In the genomic region with DNA sequence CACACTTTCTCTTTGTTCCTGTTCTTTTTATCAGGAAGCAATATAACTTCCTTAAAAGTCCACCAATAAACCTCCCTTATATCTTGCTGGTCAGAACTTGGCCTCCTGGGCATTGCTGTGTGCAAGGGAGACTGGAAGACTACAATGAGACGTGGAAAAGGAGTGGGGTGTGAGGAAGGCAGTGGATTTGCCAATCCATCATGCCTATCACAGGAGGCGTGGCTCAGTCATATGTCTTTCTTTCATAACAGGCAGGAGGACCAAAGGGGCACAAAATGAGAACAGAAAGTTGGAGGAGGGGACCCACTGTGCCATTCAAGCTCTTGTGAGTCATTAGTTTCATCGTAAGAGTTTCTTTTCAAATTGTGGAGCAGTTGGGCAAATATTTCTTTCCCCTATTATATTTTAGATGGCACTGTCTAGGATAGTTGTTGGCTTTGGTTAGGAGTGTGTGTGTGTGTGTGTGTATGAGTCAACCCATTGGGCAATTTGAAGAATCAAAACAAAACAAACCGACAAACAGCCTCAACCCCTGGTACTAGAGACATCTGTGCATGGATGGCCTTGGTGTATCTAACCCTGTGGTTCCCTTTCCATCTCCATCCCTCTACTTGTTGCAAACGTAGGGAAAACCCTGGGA, we compare ENCODE assay signal across 28 cellular contexts.
DNase-seq lines count a peak whose midpoint lies in the region; FAIRE-seq and TF ChIP-seq lines count a peak whose summit lies in the region.
"Had no signal": no experiment of that assay in that cellular context is flagged by ENCODE, and none has a peak within 500 bp of the region (broad histone marks: within the 10 kb centered on the region; RNA-seq: fewer than 3 reads in every experiment).

No MANE protein-coding gene starts in this region.

- TF ChIP-seq EP300 in H1 (IDR thresholded peaks at IDR 0.05; ENCODE audit: borderline replicate concordance in 1 of 2, low read depth in 2 of 2, low read length in 2 of 2) = no peak

- no peaks in the 10 kb centered on the region for H3K9me3 ChIP-seq in BLaER1
- H3K9me3 ChIP-seq in H1 (ENCODE audit: insufficient read depth in 2 of 2, low read depth in 1 of 2, low read length in 1 of 2) = no peaks in the 10 kb centered on the region
- no peaks in the 10 kb centered on the region for H3K9me3 ChIP-seq in thyroid gland
- no peaks in the 10 kb centered on the region for H3K9me3 ChIP-seq in BE2C
- H3K9me3 ChIP-seq: body of pancreas, HAP-1, sigmoid colon had no signal

- no peak for FAIRE-seq in H1 (lab: Jason Lieb, UNC)
- FAIRE-seq: frontal cortex, GM18507, keratinocyte had no signal

- CTCF ChIA-PET in H1 (lab: Charles Lee; ENCODE audit: partially characterized antibody) = interaction anchor here (0.6 to 1.4 kb wide), 3 partner anchors 12 to 77 kb away, joined by 3 read pairs; no protein-coding TSS in a partner anchor

- H3K4me2 ChIP-seq in BLaER1 (peak overlapping the region; percentile 35), H1 (ENCODE audit: insufficient read depth in 1 of 2, low read depth in 2 of 2, low read length in 2 of 2) (no peak overlapping the region), mesendoderm (ENCODE audit: low read length) (no peak overlapping the region)

- peak overlapping the region; percentile 29; the same call in 1 of the 2 replicates for H2BK15ac ChIP-seq in H1 (ENCODE audit: low read length)
- no peak overlapping the region for H2BK15ac ChIP-seq in mesendoderm (replicated peaks; ENCODE audit: low read depth)

- no peaks in the 10 kb centered on the region for H3K23me2 ChIP-seq in H1 (ENCODE audit: low read depth, low read length)

- no peak overlapping the region for H3K27ac Mint-ChIP-seq in glutamatergic neuron (ENCODE audit: unreplicated experiment)
- H3K27ac Mint-ChIP-seq: activated CD4-positive, alpha-beta memory T cell treated with anti-CD3 and anti-CD28 coated beads, Interleukin-2, amount 10 ng/mL, durations not matched to agents 7 days and 5 days; activated naive CD8-positive, alpha-beta T cell treated with anti-CD3 and anti-CD28 coated beads, Interleukin-2, amount 50 U/mL, for 24 hours; natural killer cell had no signal

- H2BK120ac ChIP-seq in H1 (replicated peaks; ENCODE audit: low read depth, low read length) = no peak overlapping the region
- no peak overlapping the region for H2BK120ac ChIP-seq in mesendoderm (ENCODE audit: low read depth, low read length)

- H3K27me3 Mint-ChIP-seq in glutamatergic neuron (ENCODE audit: unreplicated experiment) = no peaks in the 10 kb centered on the region
- H3K27me3 Mint-ChIP-seq: activated naive CD8-positive, alpha-beta T cell treated with anti-CD3 and anti-CD28 coated beads, Interleukin-2, amount 50 U/mL, for 24 hours had no signal

- H2BK20ac ChIP-seq in H1 (ENCODE audit: low read length) = no peak overlapping the region

- no peaks in the 10 kb centered on the region for H3K36me3 Mint-ChIP-seq in glutamatergic neuron (ENCODE audit: unreplicated experiment)
- H3K36me3 Mint-ChIP-seq: CD4-positive, alpha-beta memory T cell; natural killer cell had no signal

- intact Hi-C loops in thyroid gland (cut with DNase I) = no loop called here

- H3K79me1 ChIP-seq in H1 (ENCODE audit: low read depth, low read length) (no peaks in the 10 kb centered on the region), mesendoderm (ENCODE audit: low read length) (no peaks in the 10 kb centered on the region)

- no peak overlapping the region for H4K91ac ChIP-seq in H1 (replicated peaks; ENCODE audit: insufficient read length, low read length)

- H3K4me3 ChIP-seq in BLaER1 (no peak overlapping the region), NB4 (ENCODE audit: low read depth, low read length) (no peak overlapping the region), H1 (ENCODE audit: extremely low read depth in 1 of 4, insufficient read depth in 2 of 4, low read depth in 3 of 4, low read length in 4 of 4) (no peak overlapping the region), mesendoderm (ENCODE audit: low read length) (no peak overlapping the region), thyroid gland (replicated peaks in 1 of 3) (no peak overlapping the region), BE2C (ENCODE audit: low read depth, low read length) (no peak overlapping the region)
- H3K4me3 ChIP-seq: body of pancreas, HAP-1, sigmoid colon, SK-N-MC had no signal

- no peak overlapping the region for H4K5ac ChIP-seq in H1 (ENCODE audit: insufficient read length, low read depth, low read length)
- peak overlapping the region; percentile 18 for H4K5ac ChIP-seq in mesendoderm (ENCODE audit: low read length)

- no peaks in the 10 kb centered on the region for H3K9me3 Mint-ChIP-seq in glutamatergic neuron (ENCODE audit: unreplicated experiment)
- H3K9me3 Mint-ChIP-seq: natural killer cell had no signal

- H3K18ac ChIP-seq in H1 (ENCODE audit: extremely low read depth, low read length) (no peak overlapping the region), mesendoderm (ENCODE audit: low read length) (no peak overlapping the region)

- no peak overlapping the region for H3K4ac ChIP-seq in H1 (replicated peaks; ENCODE audit: insufficient read length, low read depth, low read length)
- H3K4ac ChIP-seq in mesendoderm (ENCODE audit: low read depth, low read length) = no peak overlapping the region

- H4K20me1 ChIP-seq in BLaER1 (no peaks in the 10 kb centered on the region), H1 (replicated peaks in 1 of 2; ENCODE audit: control insufficient read depth in 1 of 2, insufficient read depth in 2 of 2, low read length in 2 of 2) (no peaks in the 10 kb centered on the region)

- peak; percentile 23 for DNase-seq in NB4 (ENCODE audit: low read depth)
- DNase-seq in H1 (ENCODE audit: low read depth in 1 of 2, low spot score in 2 of 2) = no peak
- DNase-seq in mesendoderm = no peak
- no peak for DNase-seq in thyroid gland
- DNase-seq in glutamatergic neuron = no peak
- no peak for DNase-seq in NCI-H2107 (lab: John Stamatoyannopoulos, UW)
- no peak for DNase-seq in BE2C
- DNase-seq: activated CD4-positive, alpha-beta memory T cell treated with anti-CD3 and anti-CD28 coated beads, Interleukin-2, amount 10 ng/mL, durations not matched to agents 7 days and 5 days; activated CD4-positive, CD25-positive, alpha-beta regulatory T cell; activated gamma-delta T cell; activated naive CD8-positive, alpha-beta T cell treated with anti-CD3 and anti-CD28 coated beads, Interleukin-2, amount 50 U/mL, for 24 hours; CD4-positive, alpha-beta memory T cell; DMS153; effector memory CD4-positive, alpha-beta T cell; MM.1S; natural killer cell; NCI-H1694 treated with DMSO at 0.1 percent for 48 hours; NCI-H226; NCI-H748 treated with DMSO at 0.1 percent for 48 hours; sigmoid colon; stimulated activated CD8-positive, alpha-beta memory T cell treated with anti-CD3 and anti-CD28 coated beads, Interleukin-4, amount 100 ng/mL, for 48 hours had no signal

- H2AFZ ChIP-seq in H1 (ENCODE audit: low read length) = 0 out of 2 replicates have a peak overlapping the region, but pooled peaks have one; percentile 23

- H2AK5ac ChIP-seq in H1 (ENCODE audit: low read depth, low read length) (no peak overlapping the region), mesendoderm (ENCODE audit: low read length) (peak overlapping the region; percentile 24)

- TF ChIP-seq POLR2A in NB4 (IDR thresholded peaks at IDR 0.05; ENCODE audit: extremely low read depth, insufficient read length) (no peak), H1 (IDR thresholded peaks at IDR 0.05; ENCODE audit: control extremely low read depth in 1 of 2, low read depth in 2 of 2, low read length in 2 of 2) (no peak), thyroid gland (IDR thresholded peaks at IDR 0.05) (no peak)

- no peak for TF ChIP-seq RAD21 in H1 (IDR thresholded peaks at IDR 0.05 in 1 of 2, conservative IDR thresholded peaks at IDR 0.05 in 1 of 2; ENCODE audit: low read depth in 2 of 2, low read length in 2 of 2)

- POLR2A ChIA-PET in H1 (lab: Charles Lee; ENCODE audit: partially characterized antibody) = no interaction called here

- H3K27ac ChIP-seq in BLaER1 (0 out of 2 replicates have a peak overlapping the region, but pooled peaks have one; percentile 21), H1 (ENCODE audit: low read depth, low read length) (no peak overlapping the region), mesendoderm (ENCODE audit: low read depth, low read length) (no peak overlapping the region), thyroid gland (no peak overlapping the region)
- H3K27ac ChIP-seq: SK-N-MC had no signal

- no peak for TF ChIP-seq CTCF in NB4 (IDR thresholded peaks at IDR 0.05; ENCODE audit: low read depth, low read length)
- no peak for TF ChIP-seq CTCF in H1 (IDR thresholded peaks at IDR 0.05; ENCODE audit: control extremely low read depth in 1 of 3, insufficient read depth in 1 of 3, low read depth in 1 of 3, low read length in 3 of 3)
- no peak for TF ChIP-seq CTCF in thyroid gland (IDR thresholded peaks at IDR 0.05)
- TF ChIP-seq CTCF in glutamatergic neuron (IDR thresholded peaks at IDR 0.05; ENCODE audit: partially characterized antibody, unreplicated experiment) = no peak
- no peak for TF ChIP-seq CTCF in BE2C (IDR thresholded peaks at IDR 0.05; ENCODE audit: low read depth, low read length)

- no peak overlapping the region for H3K9ac ChIP-seq in BLaER1
- no peak overlapping the region for H3K9ac ChIP-seq in H1 (replicated peaks in 1 of 4; ENCODE audit: extremely low read depth in 1 of 4, low read depth in 3 of 4, low read length in 3 of 4)
- H3K9ac ChIP-seq in mesendoderm (ENCODE audit: low read length) = no peak overlapping the region

- no peak overlapping the region for H2BK5ac ChIP-seq in H1 (ENCODE audit: low read depth, low read length)
- no peak overlapping the region for H2BK5ac ChIP-seq in mesendoderm (ENCODE audit: low read length)

- no peak overlapping the region for H3K23ac ChIP-seq in H1 (ENCODE audit: insufficient read length)
- no peak overlapping the region for H3K23ac ChIP-seq in mesendoderm (ENCODE audit: low read length)

- H3K56ac ChIP-seq in H1 (replicated peaks; ENCODE audit: insufficient read length, low read depth, low read length) = no peak overlapping the region
- no peak overlapping the region for H3K56ac ChIP-seq in mesendoderm (ENCODE audit: low read length)

- H3K4me1 ChIP-seq in BLaER1 = peaks cover 62% of the 10 kb centered on the region
- H3K4me1 ChIP-seq in H1 (replicated peaks in 1 of 4; ENCODE audit: control insufficient read depth in 3 of 4, insufficient read depth in 4 of 4, low read length in 3 of 4) = no peaks in the 10 kb centered on the region
- no peaks in the 10 kb centered on the region for H3K4me1 ChIP-seq in mesendoderm (ENCODE audit: control insufficient read depth, low read depth, low read length)
- no peaks in the 10 kb centered on the region for H3K4me1 ChIP-seq in thyroid gland
- no peaks in the 10 kb centered on the region for H3K4me1 ChIP-seq in BE2C
- H3K4me1 ChIP-seq: body of pancreas, HAP-1, sigmoid colon had no signal

- H3K14ac ChIP-seq in H1 (ENCODE audit: insufficient read length) = no peak overlapping the region

- no peak overlapping the region for H3K4me3 Mint-ChIP-seq in glutamatergic neuron (ENCODE audit: unreplicated experiment)
- H3K4me3 Mint-ChIP-seq: activated CD4-positive, alpha-beta memory T cell treated with anti-CD3 and anti-CD28 coated beads, Interleukin-2, amount 10 ng/mL, durations not matched to agents 7 days and 5 days; activated naive CD8-positive, alpha-beta T cell treated with anti-CD3 and anti-CD28 coated beads, Interleukin-2, amount 50 U/mL, for 24 hours; CD4-positive, alpha-beta memory T cell; natural killer cell had no signal

- no peaks in the 10 kb centered on the region for H3K36me3 ChIP-seq in BLaER1
- H3K36me3 ChIP-seq in H1 (ENCODE audit: control insufficient read depth in 2 of 4, insufficient read depth in 4 of 4, low read length in 3 of 4) = no peaks in the 10 kb centered on the region
- H3K36me3 ChIP-seq in mesendoderm (ENCODE audit: control insufficient read depth, insufficient read depth, low read length) = no peaks in the 10 kb centered on the region
- H3K36me3 ChIP-seq in thyroid gland = no peaks in the 10 kb centered on the region
- no peaks in the 10 kb centered on the region for H3K36me3 ChIP-seq in BE2C
- H3K36me3 ChIP-seq: HAP-1, sigmoid colon had no signal

- H3K79me2 ChIP-seq in H1 (ENCODE audit: control insufficient read depth in 1 of 2, insufficient read depth in 2 of 2, low read length in 2 of 2) (no peaks in the 10 kb centered on the region), mesendoderm (ENCODE audit: control insufficient read depth, insufficient read depth, low read length) (no peaks in the 10 kb centered on the region)

- 84% methylated on average over 5 of the region's 5 CpGs; no CpG with 5 or more reads in 1 of the 2 experiments for WGBS in H1 (ENCODE audit: extremely low coverage in 1 of 2, insufficient coverage in 1 of 2, insufficient read length in 1 of 2, insufficient replicate concordance in 2 of 2, low coverage in 1 of 2, low lambda C conversion rate in 2 of 2, missing lambda C conversion rate in 1 of 2), 2 experiments
- WGBS in mesendoderm (ENCODE audit: extremely low coverage, insufficient coverage, low lambda C conversion rate) = no CpG with 5 or more reads among the region's 5 CpGs
- 78 to 84% methylated on average over 5 of the region's 5 CpGs for WGBS in thyroid gland, 2 donors

- H3K4me1 Mint-ChIP-seq in glutamatergic neuron (ENCODE audit: low read depth, unreplicated experiment) = peaks cover 26% of the 10 kb centered on the region
- H3K4me1 Mint-ChIP-seq: activated CD4-positive, alpha-beta memory T cell treated with anti-CD3 and anti-CD28 coated beads, Interleukin-2, amount 10 ng/mL, durations not matched to agents 7 days and 5 days; activated naive CD8-positive, alpha-beta T cell treated with anti-CD3 and anti-CD28 coated beads, Interleukin-2, amount 50 U/mL, for 24 hours; CD4-positive, alpha-beta memory T cell; natural killer cell had no signal

- no peak overlapping the region for H2BK12ac ChIP-seq in H1 (ENCODE audit: low read depth, low read length)

- H4K8ac ChIP-seq in H1 (ENCODE audit: extremely low read depth, insufficient read depth, low read length) (no peak overlapping the region), mesendoderm (ENCODE audit: low read depth, low read length) (no peak overlapping the region)

- H3K27me3 ChIP-seq in BLaER1 = no peaks in the 10 kb centered on the region
- H3K27me3 ChIP-seq in H1 (replicated peaks in 1 of 4; ENCODE audit: control insufficient read depth in 3 of 4, extremely low read depth in 1 of 4, insufficient read depth in 3 of 4, low read length in 3 of 4) = no peaks in the 10 kb centered on the region
- no peaks in the 10 kb centered on the region for H3K27me3 ChIP-seq in mesendoderm (ENCODE audit: insufficient read depth, low read length, poor library complexity)
- H3K27me3 ChIP-seq in thyroid gland = no peaks in the 10 kb centered on the region
- no peaks in the 10 kb centered on the region for H3K27me3 ChIP-seq in BE2C
- H3K27me3 ChIP-seq: body of pancreas, sigmoid colon had no signal
